ENCODE assay signal across 8 cellular contexts in the genomic region with DNA sequence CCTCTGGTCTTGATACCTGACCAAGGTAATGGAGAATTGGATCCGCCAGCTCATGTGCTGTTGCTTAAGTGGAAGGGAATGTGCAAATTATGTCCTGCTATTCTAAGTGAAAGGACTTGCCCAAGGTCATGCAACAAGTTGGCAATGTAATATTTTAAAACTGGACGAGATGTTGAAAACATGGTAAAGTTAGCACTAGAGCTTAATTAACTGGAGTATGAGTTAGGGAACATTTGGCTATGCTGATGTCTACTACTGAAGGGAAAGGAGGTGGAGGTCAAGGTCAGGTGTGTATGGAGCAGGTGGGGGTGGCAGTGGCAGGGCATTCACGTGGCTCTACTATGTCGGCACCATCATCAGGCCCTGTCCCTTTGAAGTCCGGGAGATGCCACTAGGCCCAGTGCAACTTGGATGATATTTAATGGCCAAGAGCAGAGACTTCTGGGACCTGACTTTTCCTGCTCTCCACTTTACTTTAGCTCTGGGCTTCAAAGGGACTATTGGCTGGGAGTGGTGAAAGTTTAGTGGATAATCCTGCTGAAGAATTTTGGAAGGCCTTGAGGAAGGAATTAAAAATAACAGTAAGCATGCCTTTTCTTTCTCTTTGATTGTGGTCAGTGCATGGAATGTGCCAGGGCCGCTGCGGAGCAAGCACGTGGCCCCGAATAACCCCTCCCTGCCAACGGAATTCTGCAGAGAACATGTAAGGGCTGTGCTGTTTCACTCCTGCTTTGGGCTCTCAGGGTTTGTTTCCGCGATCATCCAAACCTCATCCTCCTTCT. TPM values are rescaled to one million over a fixed set of nuclear protein-coding genes. Genes with fewer than 3 reads are reported as not detected.
DNase-seq lines count a peak whose midpoint lies in the region; TF ChIP-seq lines count a peak whose summit lies in the region.

No MANE protein-coding gene starts in this region.

- in situ Hi-C loops in SK-MEL-5 (cut with HindIII; ENCODE audit: low pct_unique_long_range_greater_than_20kb, low sequenced_read_pairs): no loop called here

- H3K4me3 ChIP-seq in BE2C (ENCODE audit: low read depth, low read length): no peak overlapping the region

- H3K27me3 ChIP-seq in BE2C: no peaks in the 10 kb centered on the region

- H3K36me3 ChIP-seq in BE2C: no peaks in the 10 kb centered on the region

- DNase-seq in ELR (ENCODE audit: low read depth) (peak; percentile 63), SK-MEL-5 (ENCODE audit: low read depth, low spot score) (peak; percentile 30), fibroblast of peridontal ligament (ENCODE audit: extremely low read depth) (peak; percentile 94), renal cortical epithelial cell (ENCODE audit: low read depth) (peak; percentile 86), BE2C (no peak), DMS53 treated with DMSO at 0.1 percent for 48 hours (lab: John Stamatoyannopoulos, UW; ENCODE audit: unreplicated experiment) (no peak), HuH-7 (ENCODE audit: low spot score) (no peak)
- no peak for DNase-seq in effector CD8-positive, alpha-beta T cell (lab: John Stamatoyannopoulos, UW)

- H3K9me3 ChIP-seq in BE2C: no peaks in the 10 kb centered on the region

- TF ChIP-seq CTCF in BE2C (IDR thresholded peaks at IDR 0.05; ENCODE audit: low read depth, low read length): no peak

- no peaks in the 10 kb centered on the region; the same call in 1 of the 2 replicates for H3K4me1 ChIP-seq in BE2C

RNA-seq across cellular contexts. Expression of a gene that starts 14.9 kb away (rescaled TPM):
- 5.6 and 13.0 TPM in 2 replicates for total RNA-seq in SK-MEL-5 (2014; rRNA removed; shearing (Covaris generic))
- 21.5 and 26.8 TPM in 2 replicates for polyA plus RNA-seq in SK-MEL-5 (2015; cell fraction: cytosol; rRNA removed)
- 30.8 and 56.3 TPM in 2 replicates for polyA plus RNA-seq in SK-MEL-5 (2015; cell fraction: nucleus; rRNA removed)
- total RNA-seq in renal cortical epithelial cell: 28.8 and 31.4 TPM in 2 replicates
- polyA plus RNA-seq in BE2C (2012; ENCODE audit: insufficient read depth, insufficient read length, low read depth): 2.1 TPM

Comparison
In these comparisons a context has a peak if more than half of its experiments do, and no peak if none do; other contexts are left out.
1. DNase-seq: peak in ELR (single experiment), SK-MEL-5 (single experiment), fibroblast of peridontal ligament (single experiment) and renal cortical epithelial cell (single experiment); none in BE2C (single experiment), DMS53 treated with DMSO at 0.1 percent for 48 hours (single experiment), effector CD8-positive, alpha-beta T cell (single experiment) and HuH-7 (single experiment).